25 cellular contexts compared by ENCODE assay signal in genomic region chr2:207640160-207640559, GRCh38.
"Had no signal": no experiment of that assay in that cellular context is flagged by ENCODE, and none has a peak within 500 bp of the region (broad histone marks: within the 10 kb centered on the region; RNA-seq: fewer than 3 reads in every experiment).

No MANE protein-coding gene starts in this region.

- H3K4me3 ChIP-seq: left lung, lower lobe of right lung, pancreas, prostate gland, skin epidermis, suprapubic skin, thoracic aorta, tibial artery, uterus had no signal

- DNase-seq: hypothalamus; immature natural killer cell; kidney; left colon; left lung; lower lobe of right lung; mammary epithelial cell; mesenchymal stem cell; naive thymus-derived CD8-positive, alpha-beta T cell; nucleus accumbens; pancreas; posterior cingulate gyrus; retina; right cardiac atrium; stimulated activated CD4-positive, alpha-beta T cell treated with anti-CD3 and anti-CD28 coated beads, Interleukin-12 subunit alpha, Interleukin-12 subunit beta, amount 100 ng/mL, for 4 hours; stimulated activated CD4-positive, alpha-beta T cell treated with anti-CD3 and anti-CD28 coated beads, Interleukin-15, amount 100 ng/mL, for 24 hours; stimulated activated CD4-positive, alpha-beta T cell treated with anti-CD3 and anti-CD28 coated beads, Interleukin-2, amount 100 ng/mL, for 24 hours; stimulated activated CD4-positive, alpha-beta T cell treated with anti-CD3 and anti-CD28 coated beads, Interleukin-4, amount 100 ng/mL, for 1 hour; stimulated activated naive CD4-positive, alpha-beta T cell; tibial artery; uterus had no signal
